ENCODE assay signal across 25 cellular contexts in the genomic region with DNA sequence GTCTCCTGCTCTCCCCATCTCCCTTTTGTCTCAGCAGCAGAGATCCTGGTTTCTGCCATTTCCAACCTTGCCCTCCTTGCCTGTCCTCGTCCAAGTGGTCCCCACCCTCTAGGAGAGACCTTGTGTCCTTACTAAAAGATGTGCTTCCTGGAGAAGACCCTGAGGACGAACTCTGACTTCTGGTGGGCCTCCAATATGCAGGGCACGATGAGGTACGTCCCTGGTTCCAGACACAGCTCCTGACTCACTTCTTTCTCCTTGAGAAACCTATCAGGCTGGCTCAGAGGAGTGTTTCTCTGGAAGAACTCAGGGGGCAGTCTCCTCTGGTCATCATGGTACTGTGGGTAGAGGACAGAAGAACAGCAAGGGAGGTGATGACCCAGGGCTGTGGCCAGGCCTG.
"Had no signal": no experiment of that assay in that cellular context is flagged by ENCODE, and none has a peak within 500 bp of the region (broad histone marks: within the 10 kb centered on the region; RNA-seq: fewer than 3 reads in every experiment).

No MANE protein-coding gene starts in this region.

- H3K9me3 Mint-ChIP-seq: activated CD4-positive, alpha-beta memory T cell treated with anti-CD3 and anti-CD28 coated beads, Interleukin-2, amount 10 ng/mL, durations not matched to agents 7 days and 5 days; activated CD4-positive, alpha-beta T cell treated with anti-CD3 and anti-CD28 coated beads, Interleukin-2, amount 10 ng/mL, durations not matched to agents 7 days and 5 days; activated T-cell treated with anti-CD3 and anti-CD28 coated beads, Interleukin-2, amount 50 U/mL, for 4 hours; activated T-helper 17 cell treated with anti-CD3 and anti-CD28 coated beads, Interleukin-2, amount 50 U/mL, for 72 hours had no signal

- H3K4me3 Mint-ChIP-seq: activated CD4-positive, alpha-beta memory T cell treated with anti-CD3 and anti-CD28 coated beads, Interleukin-2, amount 10 ng/mL, durations not matched to agents 7 days and 5 days; activated CD4-positive, alpha-beta T cell treated with anti-CD3 and anti-CD28 coated beads, Interleukin-2, amount 10 ng/mL, durations not matched to agents 7 days and 5 days; activated naive CD8-positive, alpha-beta T cell; activated T-cell treated with anti-CD3 and anti-CD28 coated beads, Interleukin-2, amount 50 U/mL, for 4 hours; activated T-helper 17 cell treated with anti-CD3 and anti-CD28 coated beads, Interleukin-2, amount 50 U/mL, for 72 hours; WTC11 had no signal

- ATAC-seq: activated T-cell treated with anti-CD3 and anti-CD28 coated beads, Interleukin-2, amount 50 U/mL, for 4 hours; activated T-helper 17 cell treated with anti-CD3 and anti-CD28 coated beads, Interleukin-2, amount 50 U/mL, for 72 hours; foreskin keratinocyte; gastrocnemius medialis; heart left ventricle; WTC11 had no signal

- H3K27ac Mint-ChIP-seq: activated CD4-positive, alpha-beta memory T cell treated with anti-CD3 and anti-CD28 coated beads, Interleukin-2, amount 10 ng/mL, durations not matched to agents 7 days and 5 days; activated CD4-positive, alpha-beta T cell treated with anti-CD3 and anti-CD28 coated beads, Interleukin-2, amount 10 ng/mL, durations not matched to agents 7 days and 5 days; activated naive CD8-positive, alpha-beta T cell; activated T-helper 17 cell treated with anti-CD3 and anti-CD28 coated beads, Interleukin-2, amount 50 U/mL, for 72 hours; WTC11 had no signal

- H3K4me1 Mint-ChIP-seq: activated CD4-positive, alpha-beta memory T cell treated with anti-CD3 and anti-CD28 coated beads, Interleukin-2, amount 10 ng/mL, durations not matched to agents 7 days and 5 days; activated CD4-positive, alpha-beta T cell treated with anti-CD3 and anti-CD28 coated beads, Interleukin-2, amount 10 ng/mL, durations not matched to agents 7 days and 5 days; activated T-helper 17 cell treated with anti-CD3 and anti-CD28 coated beads, Interleukin-2, amount 50 U/mL, for 72 hours had no signal

- H3K36me3 Mint-ChIP-seq: WTC11 had no signal

- DNase-seq: activated CD4-positive, alpha-beta memory T cell treated with anti-CD3 and anti-CD28 coated beads, Interleukin-2, amount 10 ng/mL, durations not matched to agents 7 days and 5 days; activated CD4-positive, alpha-beta T cell treated with anti-CD3 and anti-CD28 coated beads for 1 hour; activated CD4-positive, alpha-beta T cell treated with anti-CD3 and anti-CD28 coated beads for 4 hours; activated CD4-positive, alpha-beta T cell treated with anti-CD3 and anti-CD28 coated beads, Interleukin-2, amount 10 ng/mL, durations not matched to agents 7 days and 5 days; activated CD4-positive, alpha-beta T cell treated with anti-CD3 and anti-CD28 coated beads, Interleukin-2, amount 50 U/mL, for 4 hours; activated effector memory CD4-positive, alpha-beta T cell treated with Interleukin-2 at 50 U/mL for 16 hours; activated gamma-delta T cell treated with Interleukin-2 at 50 U/mL for 16 hours; activated naive CD4-positive, alpha-beta T cell treated with anti-CD3 and anti-CD28 coated beads, Interleukin-2, amount 50 U/mL, for 16 hours; activated naive CD4-positive, alpha-beta T cell treated with Interleukin-2 at 50 U/mL for 16 hours; activated T-cell treated with anti-CD3 and anti-CD28 coated beads, Interleukin-2, amount 50 U/mL, for 4 hours; amniotic stem cell; anterior cingulate cortex; brain microvascular endothelial cell; caudate nucleus; effector memory CD4-positive, alpha-beta T cell; erythroblast; foreskin keratinocyte; gastrocnemius medialis; glutamatergic neuron; heart left ventricle; T-helper 2 cell had no signal

- H3K27ac ChIP-seq: brain microvascular endothelial cell, esophagus muscularis mucosa, foreskin keratinocyte, gastrocnemius medialis, heart left ventricle had no signal
